Comparison of ENCODE assay signal across 29 cellular contexts in genomic region chr2:84306361-84306760, GRCh38.
A peak's percentile ranks its signal among the peaks of the same experiment; 100 is the strongest.
DNase-seq lines count a peak whose midpoint lies in the region; ATAC-seq, FAIRE-seq and TF ChIP-seq lines count a peak whose summit lies in the region.
"Had no signal": no experiment of that assay in that cellular context is flagged by ENCODE, and none has a peak within 500 bp of the region (broad histone marks: within the 10 kb centered on the region; RNA-seq: fewer than 3 reads in every experiment).

No MANE protein-coding gene starts in this region.

- no peak overlapping the region for H2BK120ac ChIP-seq in H1 (replicated peaks; ENCODE audit: low read depth, low read length)

- no peaks in the 10 kb centered on the region for H3K79me1 ChIP-seq in H1 (ENCODE audit: low read depth, low read length)

- CTCF ChIA-PET in H1 (lab: Charles Lee; ENCODE audit: partially characterized antibody): interaction anchor here (3.0 kb wide), 1 partner anchor 7 kb away, joined by 21 read pairs; no protein-coding TSS in a partner anchor

- no peak overlapping the region for H3K4ac ChIP-seq in H1 (replicated peaks; ENCODE audit: insufficient read length, low read depth, low read length)

- H3K14ac ChIP-seq in H1 (ENCODE audit: insufficient read length): no peak overlapping the region

- H2BK5ac ChIP-seq in H1 (ENCODE audit: low read depth, low read length): no peak overlapping the region

- H3K4me1 ChIP-seq in HUES48 (ENCODE audit: control insufficient read depth, insufficient read depth, low read length): peaks cover 6% of the 10 kb centered on the region; the same call in 1 of the 2 replicates
- H3K4me1 ChIP-seq in H1 (replicated peaks in 1 of 4; ENCODE audit: control insufficient read depth in 3 of 4, insufficient read depth in 4 of 4, low read length in 3 of 4): peaks cover 0 to 5% (median 1%) of the 10 kb centered on the region in 4 experiments; a peak in 2 of 7 replicates
- H3K4me1 ChIP-seq: HAP-1 had no signal

- no peak overlapping the region for H4K91ac ChIP-seq in H1 (replicated peaks; ENCODE audit: insufficient read length, low read length)

- H3K23me2 ChIP-seq in H1 (ENCODE audit: low read depth, low read length): no peaks in the 10 kb centered on the region

- no peak overlapping the region for H3K4me2 ChIP-seq in H1 (ENCODE audit: insufficient read depth in 1 of 2, low read depth in 2 of 2, low read length in 2 of 2)
- H3K4me2 ChIP-seq: KMS-11 had no signal

- H3K27ac ChIP-seq in HUES48 (ENCODE audit: low read depth, low read length): peak overlapping the region; percentile 77
- no peak overlapping the region for H3K27ac ChIP-seq in H1 (ENCODE audit: low read depth, low read length)
- H3K27ac ChIP-seq: KMS-11, RWPE1, SK-N-MC had no signal

- H3K9me3 ChIP-seq in HUES48 (ENCODE audit: control insufficient read depth, insufficient read depth, low read length): peaks cover 44% of the 10 kb centered on the region
- H3K9me3 ChIP-seq in H1 (ENCODE audit: insufficient read depth in 2 of 2, low read depth in 1 of 2, low read length in 1 of 2): peaks cover 24 to 32% of the 10 kb centered on the region in 2 experiments
- H3K9me3 ChIP-seq: HAP-1 had no signal

- no peak for TF ChIP-seq RAD21 in H1 (IDR thresholded peaks at IDR 0.05 in 1 of 2, conservative IDR thresholded peaks at IDR 0.05 in 1 of 2; ENCODE audit: low read depth in 2 of 2, low read length in 2 of 2)

- FAIRE-seq in H1 (lab: Jason Lieb, UNC): peak; percentile 32
- FAIRE-seq: GM12892 had no signal

- no peak overlapping the region for H3K18ac ChIP-seq in H1 (ENCODE audit: extremely low read depth, low read length)

- DNase-seq in DMS53 (lab: John Stamatoyannopoulos, UW) (peak; percentile 13), DMS53 treated with DMSO at 0.1 percent for 48 hours (lab: John Stamatoyannopoulos, UW; ENCODE audit: unreplicated experiment) (no peak), H1 (ENCODE audit: low read depth in 1 of 2, low spot score in 2 of 2) (no peak), GM19238 (ENCODE audit: insufficient read length, low spot score) (no peak), cerebellar cortex (ENCODE audit: low spot score) (no peak), NAMALWA (ENCODE audit: low spot score) (no peak)
- DNase-seq: 8988T, Calu3, EL, GF-D8, IMR-90, NCI-H1092 treated with DMSO at 0.1 percent for 48 hours, NCI-H1436, NCI-H187, NCI-H2081 treated with DMSO at 0.1 percent for 48 hours, NCI-H2171, NCI-H226, NCI-H510A, NCI-H69, SHP77 treated with DMSO at 0.1 percent for 48 hours, SW 1271 had no signal

- H3K36me3 ChIP-seq in HUES48 (ENCODE audit: control insufficient read depth, insufficient read depth, low read length): no peaks in the 10 kb centered on the region
- H3K36me3 ChIP-seq in H1 (ENCODE audit: control insufficient read depth in 2 of 4, insufficient read depth in 4 of 4, low read length in 3 of 4): peaks cover 0 to 13% (median 0%) of the 10 kb centered on the region in 4 experiments; a peak in 3 of 8 replicates
- H3K36me3 ChIP-seq: HAP-1 had no signal

- POLR2A ChIA-PET in H1 (lab: Charles Lee; ENCODE audit: partially characterized antibody): no interaction called here

- ATAC-seq in HG03095 (IDR thresholded peaks at IDR 0.05; ENCODE audit: unreplicated experiment): no peak
- ATAC-seq: Panc1 had no signal

- peak; percentile 72 to 96; a peak in 2 of 3 replicates for TF ChIP-seq EP300 in H1 (IDR thresholded peaks at IDR 0.05; ENCODE audit: borderline replicate concordance in 1 of 2, low read depth in 2 of 2, low read length in 2 of 2)

- H4K8ac ChIP-seq in H1 (ENCODE audit: extremely low read depth, insufficient read depth, low read length): no peak overlapping the region

- no peak overlapping the region for H2BK12ac ChIP-seq in H1 (ENCODE audit: low read depth, low read length)

- no peak for TF ChIP-seq POLR2A in H1 (IDR thresholded peaks at IDR 0.05; ENCODE audit: control extremely low read depth in 1 of 2, low read depth in 2 of 2, low read length in 2 of 2)

- no peak overlapping the region for H4K5ac ChIP-seq in H1 (ENCODE audit: insufficient read length, low read depth, low read length)

- WGBS in H1 (ENCODE audit: extremely low coverage in 1 of 2, insufficient coverage in 1 of 2, insufficient read length in 1 of 2, insufficient replicate concordance in 2 of 2, low coverage in 1 of 2, low lambda C conversion rate in 2 of 2, missing lambda C conversion rate in 1 of 2), 2 experiments: 80% methylated on average over 4 of the region's 4 CpGs; no CpG with 5 or more reads in 1 of the 2 experiments

- H3K9ac ChIP-seq in HUES48 (ENCODE audit: low read depth, low read length) (no peak overlapping the region), H1 (replicated peaks in 1 of 4; ENCODE audit: extremely low read depth in 1 of 4, low read depth in 3 of 4, low read length in 3 of 4) (no peak overlapping the region)
- H3K9ac ChIP-seq: KMS-11 had no signal

- no peak overlapping the region for H3K23ac ChIP-seq in H1 (ENCODE audit: insufficient read length)

- H2AK5ac ChIP-seq in H1 (ENCODE audit: low read depth, low read length): no peak overlapping the region

- H3K27me3 ChIP-seq in HUES48 (ENCODE audit: control insufficient read depth, insufficient read depth, low read length) (no peaks in the 10 kb centered on the region), H1 (replicated peaks in 1 of 4; ENCODE audit: control insufficient read depth in 3 of 4, extremely low read depth in 1 of 4, insufficient read depth in 3 of 4, low read length in 3 of 4) (no peaks in the 10 kb centered on the region)

- H3K79me2 ChIP-seq in H1 (ENCODE audit: control insufficient read depth in 1 of 2, insufficient read depth in 2 of 2, low read length in 2 of 2): no peaks in the 10 kb centered on the region

- H2BK15ac ChIP-seq in H1 (ENCODE audit: low read length): no peak overlapping the region

- no peak for TF ChIP-seq CTCF in H1 (IDR thresholded peaks at IDR 0.05; ENCODE audit: control extremely low read depth in 1 of 3, insufficient read depth in 1 of 3, low read depth in 1 of 3, low read length in 3 of 3)

- H3K4me3 ChIP-seq in HUES48 (ENCODE audit: low read depth, low read length) (no peak overlapping the region), H1 (ENCODE audit: extremely low read depth in 1 of 4, insufficient read depth in 2 of 4, low read depth in 3 of 4, low read length in 4 of 4) (peak overlapping the region in 1 of 4 experiments; percentile 1; a peak in 1 of 8 replicates)
- H3K4me3 ChIP-seq: HAP-1, SK-N-MC had no signal

- H2BK20ac ChIP-seq in H1 (ENCODE audit: low read length): no peak overlapping the region

- H2AFZ ChIP-seq in H1 (ENCODE audit: low read length): no peak overlapping the region

- no peaks in the 10 kb centered on the region for H4K20me1 ChIP-seq in H1 (replicated peaks in 1 of 2; ENCODE audit: control insufficient read depth in 1 of 2, insufficient read depth in 2 of 2, low read length in 2 of 2)

- no peak overlapping the region for H3K56ac ChIP-seq in H1 (replicated peaks; ENCODE audit: insufficient read length, low read depth, low read length)

TF ChIP-seq in H1, 55 proteins besides CTCF, POLR2A, EP300 and RAD21:
- TF ChIP-seq SIX5 (IDR thresholded peaks at IDR 0.05; ENCODE audit: low read depth, low read length) (no peak), KDM1A (IDR thresholded peaks at IDR 0.05; ENCODE audit: borderline replicate concordance, low read length) (0 out of 2 replicates have a peak, but pooled peaks have one; percentile 25), ATF2 (IDR thresholded peaks at IDR 0.05; ENCODE audit: low read length) (no peak), YY1 (IDR thresholded peaks at IDR 0.05; ENCODE audit: low read depth, low read length) (peak; percentile 51; the same call in 1 of the 2 replicates), NRF1 (IDR thresholded peaks at IDR 0.05; ENCODE audit: low read depth, low read length) (no peak), TEAD4 (IDR thresholded peaks at IDR 0.05; ENCODE audit: low read depth, low read length) (peak; percentile 63; the same call in 1 of the 2 replicates), TCF12 (IDR thresholded peaks at IDR 0.05; ENCODE audit: low read depth, low read length) (0 out of 2 replicates have a peak, but pooled peaks have one; percentile 75)
